8 cellular contexts compared by ENCODE assay signal in genomic region chr7:992742-993607, GRCh38. TPM values are rescaled to one million over a fixed set of nuclear protein-coding genes. Genes with fewer than 3 reads are reported as not detected.
DNase-seq lines count a peak whose midpoint lies in the region; ATAC-seq and TF ChIP-seq lines count a peak whose summit lies in the region.

No MANE protein-coding gene starts in this region.

- H3K36me3 Mint-ChIP-seq in osteocyte (ENCODE audit: unreplicated experiment) = peaks cover 4% of the 10 kb centered on the region

- DNase-seq in GM12864 (ENCODE audit: low read depth) = peak; percentile 82
- DNase-seq in NCI-H1092 (lab: John Stamatoyannopoulos, UW) = peak; percentile 93
- peak; percentile 93 for DNase-seq in SJCRH30
- DNase-seq in activated gamma-delta T cell (lab: John Stamatoyannopoulos, UW) = peak; percentile 82
- DNase-seq in foreskin melanocyte = peak; percentile 86
- peak; percentile 99 for DNase-seq in osteocyte (ENCODE audit: extremely low spot score, unreplicated experiment)
- DNase-seq in tibial nerve (ENCODE audit: low spot score in 2 of 2) = peak; percentile 92 to 93

- TF ChIP-seq EP300 in tibial nerve (IDR thresholded peaks at IDR 0.05) = peak; percentile 21 to 84

- H3K4me3 ChIP-seq in GM12864 (ENCODE audit: low read depth, low read length) (no peak overlapping the region), SJCRH30 (no peak overlapping the region), tibial nerve (no peak overlapping the region)

- no peaks in the 10 kb centered on the region for H3K9me3 Mint-ChIP-seq in osteocyte (ENCODE audit: unreplicated experiment)

- H3K27ac ChIP-seq in SJCRH30 (no peak overlapping the region), tibial nerve (peak overlapping the region; percentile 33 to 84 (median 56))

- no peaks in the 10 kb centered on the region for H3K27me3 Mint-ChIP-seq in osteocyte (ENCODE audit: unreplicated experiment)

- TF ChIP-seq CTCF in GM12864 (IDR thresholded peaks at IDR 0.05; ENCODE audit: low read depth, low read length, missing control alignments) (peak; percentile 99), osteocyte (IDR thresholded peaks at IDR 0.05) (peak; percentile 100), tibial nerve (IDR thresholded peaks at IDR 0.05) (peak; percentile 99 to 100 (median 100))

- H3K36me3 ChIP-seq in SJCRH30 (no peaks in the 10 kb centered on the region), tibial nerve (peaks cover 0 to 33% (median 0%) of the 10 kb centered on the region in 3 donors)

- peak; percentile 78 for ATAC-seq in HG02588 (IDR thresholded peaks at IDR 0.05; ENCODE audit: unreplicated experiment)

- peak overlapping the region; percentile 27 for H3K27ac Mint-ChIP-seq in osteocyte (ENCODE audit: unreplicated experiment)

- H3K4me3 Mint-ChIP-seq in osteocyte (ENCODE audit: unreplicated experiment) = no peak overlapping the region

- H3K9me3 ChIP-seq in SJCRH30 (replicated peaks) = no peaks in the 10 kb centered on the region
- H3K9me3 ChIP-seq in tibial nerve = no peaks in the 10 kb centered on the region

- H3K4me1 ChIP-seq in SJCRH30 (peaks cover 14% of the 10 kb centered on the region; the same call in 1 of the 2 replicates), tibial nerve (peaks cover 0 to 75% (median 24%) of the 10 kb centered on the region in 4 donors)

- peak in 1 of 2 donors; percentile 31 for TF ChIP-seq POLR2A in tibial nerve (IDR thresholded peaks at IDR 0.05)

- peaks cover 19% of the 10 kb centered on the region for H3K4me1 Mint-ChIP-seq in osteocyte (ENCODE audit: unreplicated experiment)

- WGBS in tibial nerve, 2 donors = 5 to 24% methylated on average over 26 to 28 of the region's 33 CpGs

- H3K27me3 ChIP-seq in SJCRH30 = no peaks in the 10 kb centered on the region
- peaks cover 0 to 18% of the 10 kb centered on the region in 2 donors for H3K27me3 ChIP-seq in tibial nerve

RNA-seq across cellular contexts. Expression of gene CYP2W1, which starts 10.0 kb away (rescaled TPM):
- total RNA-seq in SJCRH30 (2014; rRNA removed; shearing (Covaris generic)) = not detected in 2 replicates
- not detected in 2 replicates for total RNA-seq in osteocyte
- 10 to 100 TPM in 2 of 4 donors, 1 to 10 TPM in 2; 5.7 to 18.6 (median 12.1) TPM for total RNA-seq in tibial nerve

RNA-seq across cellular contexts. Expression of gene COX19, which starts 17.6 kb away (rescaled TPM):
- 6.4 and 8.6 TPM in 2 replicates for total RNA-seq in SJCRH30 (2014; rRNA removed; shearing (Covaris generic))
- total RNA-seq in osteocyte (11.2 and 11.4 TPM in 2 replicates), tibial nerve (10 to 100 TPM; 10.8 to 21.3 (median 11.2) TPM)

RNA-seq across cellular contexts. Expression of gene ADAP1, which starts 38.5 kb away (rescaled TPM):
- 0.04 TPM in 1 of 2 replicates, not detected in the other for total RNA-seq in SJCRH30 (2014; rRNA removed; shearing (Covaris generic))
- total RNA-seq in osteocyte = 5.8 and 7.0 TPM in 2 replicates
- 10 to 100 TPM; 29.3 to 53.0 (median 39.6) TPM for total RNA-seq in tibial nerve

RNA-seq across cellular contexts. Expression of gene GPR146, which starts 51.4 kb away (rescaled TPM):
- total RNA-seq in SJCRH30 (2014; rRNA removed; shearing (Covaris generic)) = 0.93 and 2.1 TPM in 2 replicates
- total RNA-seq in osteocyte (1.9 and 2.8 TPM in 2 replicates), tibial nerve (10 to 100 TPM; 27.8 to 91.8 (median 59.1) TPM)
